Comparison of ENCODE assay signal across 1 cellular context in the genomic region with DNA sequence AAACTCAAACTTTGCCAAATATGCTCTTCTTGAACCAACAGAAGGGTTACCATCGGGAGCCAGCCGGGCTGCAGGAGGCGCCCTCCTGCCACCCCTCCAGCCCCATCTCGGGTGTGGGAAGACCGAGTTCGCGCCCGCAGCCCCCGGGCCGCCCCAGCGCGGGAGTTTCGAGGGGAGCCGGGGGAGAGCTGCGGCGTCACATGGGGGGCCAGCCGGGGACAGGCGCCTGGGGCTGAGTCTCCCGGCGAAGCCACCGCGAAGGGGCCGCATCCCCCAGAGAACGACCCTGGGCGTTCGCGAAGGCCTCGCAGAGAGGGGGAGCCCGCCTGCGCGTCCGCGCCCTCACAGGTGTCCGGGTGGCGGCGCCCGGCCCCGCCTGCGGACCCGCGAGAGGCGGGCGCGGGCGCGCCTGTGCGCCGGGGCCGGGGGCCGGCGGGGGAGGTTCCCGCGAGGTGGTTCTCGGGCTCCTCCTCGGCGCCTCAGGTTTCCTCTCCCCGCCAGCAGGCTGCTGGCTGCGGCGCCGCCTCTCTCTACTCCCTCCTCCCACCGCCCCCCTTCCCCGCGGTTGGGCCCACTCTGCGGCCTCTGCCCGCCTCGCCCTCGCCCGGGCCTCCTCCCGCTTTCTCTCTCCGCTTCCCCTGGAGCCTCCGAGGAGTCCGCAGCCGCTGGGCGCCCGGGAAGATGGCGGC.
TF ChIP-seq lines count a peak whose summit lies in the region.

A gene with protein sequence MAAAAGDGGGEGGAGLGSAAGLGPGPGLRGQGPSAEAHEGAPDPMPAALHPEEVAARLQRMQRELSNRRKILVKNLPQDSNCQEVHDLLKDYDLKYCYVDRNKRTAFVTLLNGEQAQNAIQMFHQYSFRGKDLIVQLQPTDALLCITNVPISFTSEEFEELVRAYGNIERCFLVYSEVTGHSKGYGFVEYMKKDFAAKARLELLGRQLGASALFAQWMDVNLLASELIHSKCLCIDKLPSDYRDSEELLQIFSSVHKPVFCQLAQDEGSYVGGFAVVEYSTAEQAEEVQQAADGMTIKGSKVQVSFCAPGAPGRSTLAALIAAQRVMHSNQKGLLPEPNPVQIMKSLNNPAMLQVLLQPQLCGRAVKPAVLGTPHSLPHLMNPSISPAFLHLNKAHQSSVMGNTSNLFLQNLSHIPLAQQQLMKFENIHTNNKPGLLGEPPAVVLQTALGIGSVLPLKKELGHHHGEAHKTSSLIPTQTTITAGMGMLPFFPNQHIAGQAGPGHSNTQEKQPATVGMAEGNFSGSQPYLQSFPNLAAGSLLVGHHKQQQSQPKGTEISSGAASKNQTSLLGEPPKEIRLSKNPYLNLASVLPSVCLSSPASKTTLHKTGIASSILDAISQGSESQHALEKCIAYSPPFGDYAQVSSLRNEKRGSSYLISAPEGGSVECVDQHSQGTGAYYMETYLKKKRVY (plus strand): TSS at position 584 of the 689 bp plus-strand sequence. CDS start 98 bp downstream, at position 682.

TF ChIP-seq in WTC11, 78 proteins besides CTCF, POLR2A, EP300 and RAD21 (continued from another document):
- TF ChIP-seq, protein P1, sequence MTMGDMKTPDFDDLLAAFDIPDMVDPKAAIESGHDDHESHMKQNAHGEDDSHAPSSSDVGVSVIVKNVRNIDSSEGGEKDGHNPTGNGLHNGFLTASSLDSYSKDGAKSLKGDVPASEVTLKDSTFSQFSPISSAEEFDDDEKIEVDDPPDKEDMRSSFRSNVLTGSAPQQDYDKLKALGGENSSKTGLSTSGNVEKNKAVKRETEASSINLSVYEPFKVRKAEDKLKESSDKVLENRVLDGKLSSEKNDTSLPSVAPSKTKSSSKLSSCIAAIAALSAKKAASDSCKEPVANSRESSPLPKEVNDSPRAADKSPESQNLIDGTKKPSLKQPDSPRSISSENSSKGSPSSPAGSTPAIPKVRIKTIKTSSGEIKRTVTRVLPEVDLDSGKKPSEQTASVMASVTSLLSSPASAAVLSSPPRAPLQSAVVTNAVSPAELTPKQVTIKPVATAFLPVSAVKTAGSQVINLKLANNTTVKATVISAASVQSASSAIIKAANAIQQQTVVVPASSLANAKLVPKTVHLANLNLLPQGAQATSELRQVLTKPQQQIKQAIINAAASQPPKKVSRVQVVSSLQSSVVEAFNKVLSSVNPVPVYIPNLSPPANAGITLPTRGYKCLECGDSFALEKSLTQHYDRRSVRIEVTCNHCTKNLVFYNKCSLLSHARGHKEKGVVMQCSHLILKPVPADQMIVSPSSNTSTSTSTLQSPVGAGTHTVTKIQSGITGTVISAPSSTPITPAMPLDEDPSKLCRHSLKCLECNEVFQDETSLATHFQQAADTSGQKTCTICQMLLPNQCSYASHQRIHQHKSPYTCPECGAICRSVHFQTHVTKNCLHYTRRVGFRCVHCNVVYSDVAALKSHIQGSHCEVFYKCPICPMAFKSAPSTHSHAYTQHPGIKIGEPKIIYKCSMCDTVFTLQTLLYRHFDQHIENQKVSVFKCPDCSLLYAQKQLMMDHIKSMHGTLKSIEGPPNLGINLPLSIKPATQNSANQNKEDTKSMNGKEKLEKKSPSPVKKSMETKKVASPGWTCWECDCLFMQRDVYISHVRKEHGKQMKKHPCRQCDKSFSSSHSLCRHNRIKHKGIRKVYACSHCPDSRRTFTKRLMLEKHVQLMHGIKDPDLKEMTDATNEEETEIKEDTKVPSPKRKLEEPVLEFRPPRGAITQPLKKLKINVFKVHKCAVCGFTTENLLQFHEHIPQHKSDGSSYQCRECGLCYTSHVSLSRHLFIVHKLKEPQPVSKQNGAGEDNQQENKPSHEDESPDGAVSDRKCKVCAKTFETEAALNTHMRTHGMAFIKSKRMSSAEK (CRISPR knock-in tag; IDR thresholded peaks at IDR 0.05; ENCODE audit: borderline replicate concordance): no peak
